23 cellular contexts compared by ENCODE assay signal in genomic region chr17:73508931-73509605, GRCh38.
DNase-seq lines count a peak whose midpoint lies in the region; ATAC-seq, FAIRE-seq and TF ChIP-seq lines count a peak whose summit lies in the region.
"Had no signal": no experiment of that assay in that cellular context is flagged by ENCODE, and none has a peak within 500 bp of the region (broad histone marks: within the 10 kb centered on the region; RNA-seq: fewer than 3 reads in every experiment).

No MANE protein-coding gene starts in this region.

- no peak overlapping the region for H3K4me3 ChIP-seq in BLaER1 treated with 17β-estradiol and CSF1 and Interleukin-3, amounts not matched to agents 10 nM and 100 nM
- no peak overlapping the region for H3K4me3 ChIP-seq in H1 (ENCODE audit: extremely low read depth in 1 of 4, insufficient read depth in 2 of 4, low read depth in 3 of 4, low read length in 4 of 4)
- no peak overlapping the region for H3K4me3 ChIP-seq in osteoblast (ENCODE audit: insufficient read depth, low read length)
- H3K4me3 ChIP-seq: A549 had no signal

- no peak overlapping the region for H2BK5ac ChIP-seq in H1 (ENCODE audit: low read depth, low read length)

- CTCF ChIA-PET in H1 (lab: Charles Lee; ENCODE audit: partially characterized antibody), result interaction anchor here (1.2 to 1.4 kb wide), 2 partner anchors 12 to 17 kb away, joined by 3 read pairs; no protein-coding TSS in a partner anchor

- no peaks in the 10 kb centered on the region for H3K27me3 ChIP-seq in BLaER1 treated with 17β-estradiol and CSF1 and Interleukin-3, amounts not matched to agents 10 nM and 100 nM
- no peaks in the 10 kb centered on the region; a peak in 2 of 7 replicates for H3K27me3 ChIP-seq in H1 (replicated peaks in 1 of 4; ENCODE audit: control insufficient read depth in 3 of 4, extremely low read depth in 1 of 4, insufficient read depth in 3 of 4, low read length in 3 of 4)
- H3K27me3 ChIP-seq in osteoblast (ENCODE audit: insufficient read depth, low read length), result no peaks in the 10 kb centered on the region
- H3K27me3 ChIP-seq: BE2C had no signal

- H3K9me3 ChIP-seq in BLaER1 treated with 17β-estradiol and CSF1 and Interleukin-3, amounts not matched to agents 10 nM and 100 nM (replicated peaks in 1 of 11), result no peaks in the 10 kb centered on the region
- H3K9me3 ChIP-seq in H1 (ENCODE audit: insufficient read depth in 2 of 2, low read depth in 1 of 2, low read length in 1 of 2) (no peaks in the 10 kb centered on the region), osteoblast (ENCODE audit: low read depth, low read length) (no peaks in the 10 kb centered on the region)
- H3K9me3 ChIP-seq: A549, BE2C had no signal

- H2BK120ac ChIP-seq in H1 (replicated peaks; ENCODE audit: low read depth, low read length), result no peak overlapping the region

- no peak overlapping the region for H4K91ac ChIP-seq in H1 (replicated peaks; ENCODE audit: insufficient read length, low read length)

- TF ChIP-seq CTCF in H1 (IDR thresholded peaks at IDR 0.05; ENCODE audit: control extremely low read depth in 1 of 3, insufficient read depth in 1 of 3, low read depth in 1 of 3, low read length in 3 of 3) (no peak), osteoblast (IDR thresholded peaks at IDR 0.05; ENCODE audit: extremely low read depth, low read depth, low read length) (no peak)

- H4K5ac ChIP-seq in H1 (ENCODE audit: insufficient read length, low read depth, low read length), result no peak overlapping the region

- 0 out of 2 replicates have a peak overlapping the region, but pooled peaks have one; percentile 46 for H2BK15ac ChIP-seq in H1 (ENCODE audit: low read length)

- H4K20me1 ChIP-seq in BLaER1 treated with 17β-estradiol and CSF1 and Interleukin-3, amounts not matched to agents 10 nM and 100 nM, result peaks cover 0 to 32% (median 0%) of the 10 kb centered on the region in 11 experiments; a peak in 2 of 22 replicates
- peaks cover 0 to 7% of the 10 kb centered on the region in 2 experiments for H4K20me1 ChIP-seq in H1 (replicated peaks in 1 of 2; ENCODE audit: control insufficient read depth in 1 of 2, insufficient read depth in 2 of 2, low read length in 2 of 2)
- H4K20me1 ChIP-seq in osteoblast (ENCODE audit: insufficient read depth, low read length), result no peaks in the 10 kb centered on the region

- H3K56ac ChIP-seq in H1 (replicated peaks; ENCODE audit: insufficient read length, low read depth, low read length), result no peak overlapping the region

- H3K27ac ChIP-seq in BLaER1 treated with 17β-estradiol and CSF1 and Interleukin-3, amounts not matched to agents 10 nM and 100 nM, result no peak overlapping the region
- H3K27ac ChIP-seq in H1 (ENCODE audit: low read depth, low read length), result no peak overlapping the region
- H3K27ac ChIP-seq in osteoblast (ENCODE audit: low read depth, low read length), result no peak overlapping the region
- H3K27ac ChIP-seq: A549 had no signal

- no peak overlapping the region for H2BK20ac ChIP-seq in H1 (ENCODE audit: low read length)

- H3K9ac ChIP-seq in BLaER1 treated with 17β-estradiol and CSF1 and Interleukin-3, amounts not matched to agents 10 nM and 100 nM, result no peak overlapping the region
- no peak overlapping the region for H3K9ac ChIP-seq in H1 (replicated peaks in 1 of 4; ENCODE audit: extremely low read depth in 1 of 4, low read depth in 3 of 4, low read length in 3 of 4)

- H3K4me1 ChIP-seq in BLaER1 treated with 17β-estradiol and CSF1 and Interleukin-3, amounts not matched to agents 10 nM and 100 nM, result peaks cover 0 to 41% (median 29%) of the 10 kb centered on the region in 10 experiments; a peak in 12 of 20 replicates
- H3K4me1 ChIP-seq in H1 (replicated peaks in 1 of 4; ENCODE audit: control insufficient read depth in 3 of 4, insufficient read depth in 4 of 4, low read length in 3 of 4), result no peaks in the 10 kb centered on the region
- no peaks in the 10 kb centered on the region for H3K4me1 ChIP-seq in osteoblast (ENCODE audit: insufficient read depth, low read length)
- H3K4me1 ChIP-seq: A549 had no signal

- peaks cover 0 to 7% (median 0%) of the 10 kb centered on the region in 11 experiments; a peak in 5 of 22 replicates for H3K36me3 ChIP-seq in BLaER1 treated with 17β-estradiol and CSF1 and Interleukin-3, amounts not matched to agents 10 nM and 100 nM
- H3K36me3 ChIP-seq in H1 (ENCODE audit: control insufficient read depth in 2 of 4, insufficient read depth in 4 of 4, low read length in 3 of 4) (no peaks in the 10 kb centered on the region), osteoblast (ENCODE audit: insufficient read depth, low read length) (no peaks in the 10 kb centered on the region)
- H3K36me3 ChIP-seq: BE2C had no signal

- peak overlapping the region in 7 of 11 experiments; percentile 19 to 56 (median 43); a peak in 14 of 22 replicates for H3K4me2 ChIP-seq in BLaER1 treated with 17β-estradiol and CSF1 and Interleukin-3, amounts not matched to agents 10 nM and 100 nM
- H3K4me2 ChIP-seq in H1 (ENCODE audit: insufficient read depth in 1 of 2, low read depth in 2 of 2, low read length in 2 of 2) (no peak overlapping the region), osteoblast (ENCODE audit: insufficient read depth, low read length) (no peak overlapping the region)
- H3K4me2 ChIP-seq: A549 had no signal

- no peak overlapping the region for H3K4ac ChIP-seq in H1 (replicated peaks; ENCODE audit: insufficient read length, low read depth, low read length)

- TF ChIP-seq EP300 in H1 (IDR thresholded peaks at IDR 0.05; ENCODE audit: borderline replicate concordance in 1 of 2, low read depth in 2 of 2, low read length in 2 of 2), result no peak

- no peak overlapping the region for H3K18ac ChIP-seq in H1 (ENCODE audit: extremely low read depth, low read length)

- H3K79me1 ChIP-seq in H1 (ENCODE audit: low read depth, low read length), result no peaks in the 10 kb centered on the region

- H2AK5ac ChIP-seq in H1 (ENCODE audit: low read depth, low read length), result no peak overlapping the region

- DNase-seq in H1 (ENCODE audit: low read depth in 1 of 2, low spot score in 2 of 2) (no peak), osteoblast (ENCODE audit: insufficient read length, low spot score, missing footprints) (peak; percentile 68), NCI-H69 (lab: John Stamatoyannopoulos, UW) (no peak)
- no peak for DNase-seq in stimulated activated CD4-positive, alpha-beta T cell treated with anti-CD3 and anti-CD28 coated beads, Interleukin-2, amount 100 ng/mL, for 48 hours
- DNase-seq: 8988T; ACHN; AML-193; BE2C; CD4-positive, alpha-beta T cell; CD8-positive, alpha-beta memory T cell; DMS 273 treated with DMSO at 0.1 percent for 48 hours; DMS79 treated with DMSO at 0.1 percent for 48 hours; GF-D8; GOT3; H7; HCEC 1CT had no signal

- TF ChIP-seq RAD21 in H1 (IDR thresholded peaks at IDR 0.05 in 1 of 2, conservative IDR thresholded peaks at IDR 0.05 in 1 of 2; ENCODE audit: low read depth in 2 of 2, low read length in 2 of 2), result no peak

- no peak overlapping the region for H2BK12ac ChIP-seq in H1 (ENCODE audit: low read depth, low read length)

- no peak overlapping the region for H3K23ac ChIP-seq in H1 (ENCODE audit: insufficient read length)

- WGBS in H1 (ENCODE audit: extremely low coverage in 1 of 2, insufficient coverage in 1 of 2, insufficient read length in 1 of 2, insufficient replicate concordance in 2 of 2, low coverage in 1 of 2, low lambda C conversion rate in 2 of 2, missing lambda C conversion rate in 1 of 2), 2 experiments, result 96% methylated on average over 17 of the region's 17 CpGs; no CpG with 5 or more reads in 1 of the 2 experiments

- H2AFZ ChIP-seq in H1 (ENCODE audit: low read length), result no peak overlapping the region
- no peak overlapping the region for H2AFZ ChIP-seq in osteoblast (ENCODE audit: low read length)

- no peaks in the 10 kb centered on the region; the same call in 1 of the 2 replicates for H3K23me2 ChIP-seq in H1 (ENCODE audit: low read depth, low read length)

- ATAC-seq in GM18868 (IDR thresholded peaks at IDR 0.05; ENCODE audit: unreplicated experiment) (no peak), HG02970 (IDR thresholded peaks at IDR 0.05; ENCODE audit: low FRiP score, unreplicated experiment) (no peak)

- no peak for TF ChIP-seq POLR2A in H1 (IDR thresholded peaks at IDR 0.05; ENCODE audit: control extremely low read depth in 1 of 2, low read depth in 2 of 2, low read length in 2 of 2)

- H4K8ac ChIP-seq in H1 (ENCODE audit: extremely low read depth, insufficient read depth, low read length), result no peak overlapping the region

- POLR2A ChIA-PET in H1 (lab: Charles Lee; ENCODE audit: partially characterized antibody), result no interaction called here

- no peaks in the 10 kb centered on the region for H3K79me2 ChIP-seq in H1 (ENCODE audit: control insufficient read depth in 1 of 2, insufficient read depth in 2 of 2, low read length in 2 of 2)
- H3K79me2 ChIP-seq in osteoblast (ENCODE audit: insufficient read depth, low read length), result no peaks in the 10 kb centered on the region

- no peak overlapping the region for H3K14ac ChIP-seq in H1 (ENCODE audit: insufficient read length)

- FAIRE-seq in H1 (lab: Jason Lieb, UNC), result no peak
- FAIRE-seq: A549, D721Med, GM12891, GM18507 had no signal

TF ChIP-seq in H1, 55 proteins besides CTCF, POLR2A, EP300 and RAD21 (continues in another document):
- TF ChIP-seq NRF1 (IDR thresholded peaks at IDR 0.05; ENCODE audit: low read depth, low read length) (no peak), CHD1 (IDR thresholded peaks at IDR 0.05; ENCODE audit: low read depth, low read length) (no peak), ZNF274 (IDR thresholded peaks at IDR 0.05; ENCODE audit: borderline replicate concordance, extremely low read depth, low read length) (no peak), SRF (IDR thresholded peaks at IDR 0.05; ENCODE audit: low read depth, low read length) (no peak), SIX5 (IDR thresholded peaks at IDR 0.05; ENCODE audit: low read depth, low read length) (no peak), SAP30 (IDR thresholded peaks at IDR 0.05; ENCODE audit: insufficient read depth, insufficient replicate concordance, low read length) (no peak), TAF1 (IDR thresholded peaks at IDR 0.05; ENCODE audit: low read depth, low read length) (no peak)
- TF ChIP-seq, protein P1, sequence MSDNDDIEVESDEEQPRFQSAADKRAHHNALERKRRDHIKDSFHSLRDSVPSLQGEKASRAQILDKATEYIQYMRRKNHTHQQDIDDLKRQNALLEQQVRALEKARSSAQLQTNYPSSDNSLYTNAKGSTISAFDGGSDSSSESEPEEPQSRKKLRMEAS (IDR thresholded peaks at IDR 0.05), result no peak
- TF ChIP-seq, protein P2, sequence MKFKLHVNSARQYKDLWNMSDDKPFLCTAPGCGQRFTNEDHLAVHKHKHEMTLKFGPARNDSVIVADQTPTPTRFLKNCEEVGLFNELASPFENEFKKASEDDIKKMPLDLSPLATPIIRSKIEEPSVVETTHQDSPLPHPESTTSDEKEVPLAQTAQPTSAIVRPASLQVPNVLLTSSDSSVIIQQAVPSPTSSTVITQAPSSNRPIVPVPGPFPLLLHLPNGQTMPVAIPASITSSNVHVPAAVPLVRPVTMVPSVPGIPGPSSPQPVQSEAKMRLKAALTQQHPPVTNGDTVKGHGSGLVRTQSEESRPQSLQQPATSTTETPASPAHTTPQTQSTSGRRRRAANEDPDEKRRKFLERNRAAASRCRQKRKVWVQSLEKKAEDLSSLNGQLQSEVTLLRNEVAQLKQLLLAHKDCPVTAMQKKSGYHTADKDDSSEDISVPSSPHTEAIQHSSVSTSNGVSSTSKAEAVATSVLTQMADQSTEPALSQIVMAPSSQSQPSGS (IDR thresholded peaks at IDR 0.05; ENCODE audit: low read length), result no peak

Comparison
In these comparisons a context has a peak if more than half of its experiments do, and no peak if none do; other contexts are left out.
1. H3K4me2 ChIP-seq: peak in BLaER1 treated with 17β-estradiol and CSF1 and Interleukin-3, amounts not matched to agents 10 nM and 100 nM (7 of 11); none in H1 (0 of 2) and osteoblast (single experiment).